1 cellular context compared by ENCODE assay signal in genomic region chr1:150578278-150579109, GRCh38.
TF ChIP-seq lines count a peak whose summit lies in the region.

No MANE protein-coding gene starts in this region.

TF ChIP-seq in HEK293, 187 proteins besides CTCF, POLR2A, EP300 and RAD21 (continued from another document and continues in another):
- TF ChIP-seq ZNF670 (tag by site-specific recombination; IDR thresholded peaks at IDR 0.05; ENCODE audit: low read depth) (no peak), KLF17 (tag by site-specific recombination; IDR thresholded peaks at IDR 0.05) (peak; percentile 95), GLI4 (tag by site-specific recombination; IDR thresholded peaks at IDR 0.05) (no peak), ZNF2 (tag by site-specific recombination; IDR thresholded peaks at IDR 0.05) (no peak), SETDB1 (IDR thresholded peaks at IDR 0.05; ENCODE audit: insufficient read length, low read length) (no peak), TRIM28 (IDR thresholded peaks at IDR 0.05; ENCODE audit: borderline replicate concordance, low read length) (no peak), ZNF488 (tag by site-specific recombination; IDR thresholded peaks at IDR 0.05) (no peak), ZNF175 (tag by site-specific recombination; IDR thresholded peaks at IDR 0.05) (no peak), ZNF146 (tag by site-specific recombination; IDR thresholded peaks at IDR 0.05) (no peak), ZBTB17 (tag by site-specific recombination; IDR thresholded peaks at IDR 0.05) (no peak), ZNF707 (tag by site-specific recombination; IDR thresholded peaks at IDR 0.05) (no peak), ZNF645 (tag by site-specific recombination; IDR thresholded peaks at IDR 0.05) (no peak), ZNF521 (tag by site-specific recombination; IDR thresholded peaks at IDR 0.05) (no peak), IKZF3 (tag by site-specific recombination; IDR thresholded peaks at IDR 0.05) (peak; percentile 17; the same call in 1 of the 2 replicates), ZNF18 (tag by site-specific recombination; IDR thresholded peaks at IDR 0.05) (no peak), PRDM2 (tag by site-specific recombination; IDR thresholded peaks at IDR 0.05; ENCODE audit: borderline replicate concordance) (no peak), WT1 (tag by site-specific recombination; IDR thresholded peaks at IDR 0.05) (0 out of 2 replicates have a peak, but pooled peaks have one; percentile 44), BCL11B (tag by site-specific recombination; IDR thresholded peaks at IDR 0.05; ENCODE audit: low read depth) (no peak; the same call in 1 of the 2 replicates), ZSCAN18 (tag by site-specific recombination; IDR thresholded peaks at IDR 0.05) (no peak), ZNF704 (tag by site-specific recombination; IDR thresholded peaks at IDR 0.05) (no peak), ATF2 (tag by site-specific recombination; IDR thresholded peaks at IDR 0.05; ENCODE audit: low read depth) (no peak), ZNF610 (tag by site-specific recombination; IDR thresholded peaks at IDR 0.05; ENCODE audit: borderline replicate concordance) (no peak), ZNF121 (tag by site-specific recombination; IDR thresholded peaks at IDR 0.05) (no peak), ZIC2 (tag by site-specific recombination; IDR thresholded peaks at IDR 0.05) (no peak), RBAK (tag by site-specific recombination; IDR thresholded peaks at IDR 0.05) (no peak), ZNF324 (tag by site-specific recombination; IDR thresholded peaks at IDR 0.05) (peak; percentile 43; the same call in 1 of the 2 replicates), ZNF394 (tag by site-specific recombination; IDR thresholded peaks at IDR 0.05; ENCODE audit: borderline replicate concordance) (peak; percentile 8; the same call in 1 of the 2 replicates), HOXD13 (CRISPR knock-in tag; IDR thresholded peaks at IDR 0.05; ENCODE audit: borderline replicate concordance) (no peak), ZBTB8A (tag by site-specific recombination; IDR thresholded peaks at IDR 0.05) (no peak), PATZ1 (tag by site-specific recombination; IDR thresholded peaks at IDR 0.05) (0 out of 2 replicates have a peak, but pooled peaks have one; percentile 10), ZNF501 (tag by site-specific recombination; IDR thresholded peaks at IDR 0.05) (0 out of 2 replicates have a peak, but pooled peaks have one; percentile 13), ZNF140 (tag by site-specific recombination; IDR thresholded peaks at IDR 0.05) (no peak), ZNF660 (tag by site-specific recombination; IDR thresholded peaks at IDR 0.05) (peak; percentile 79), ZFHX2 (tag by site-specific recombination; conservative IDR thresholded peaks at IDR 0.05) (peak; percentile 66), ZBTB49 (tag by site-specific recombination; IDR thresholded peaks at IDR 0.05; ENCODE audit: low read depth) (no peak), ZNF266 (tag by site-specific recombination; IDR thresholded peaks at IDR 0.05; ENCODE audit: low read depth) (no peak), ZNF561 (tag by site-specific recombination; IDR thresholded peaks at IDR 0.05; ENCODE audit: borderline replicate concordance) (no peak), ZNF138 (tag by site-specific recombination; IDR thresholded peaks at IDR 0.05; ENCODE audit: borderline replicate concordance) (no peak), ZFP3 (tag by site-specific recombination; IDR thresholded peaks at IDR 0.05; ENCODE audit: low read depth) (no peak)
